21 cellular contexts compared by ENCODE assay signal in the genomic region with DNA sequence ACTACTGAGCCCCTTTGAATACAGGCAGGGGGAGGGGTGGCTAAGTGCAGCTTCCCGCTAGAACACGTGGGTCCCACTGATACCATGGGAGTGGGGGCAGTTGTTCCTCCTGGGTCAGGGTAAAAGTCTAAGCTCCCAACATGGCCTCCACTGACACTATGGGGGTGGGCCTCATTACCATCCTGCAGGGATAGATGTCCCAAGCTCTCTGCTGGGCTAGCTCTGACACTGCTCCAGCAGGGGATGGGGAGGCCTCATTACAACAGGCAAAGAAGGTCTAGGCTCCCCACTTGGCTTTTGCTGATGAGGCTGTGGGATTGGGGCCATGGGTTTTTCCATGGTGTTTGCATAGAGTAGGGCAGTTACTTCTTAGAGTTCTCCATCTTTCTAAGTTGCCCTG. TPM values are rescaled to one million over a fixed set of nuclear protein-coding genes. Genes with fewer than 3 reads are reported as not detected.
DNase-seq lines count a peak whose midpoint lies in the region; ATAC-seq and TF ChIP-seq lines count a peak whose summit lies in the region.
"Had no signal": no experiment of that assay in that cellular context is flagged by ENCODE, and none has a peak within 500 bp of the region (broad histone marks: within the 10 kb centered on the region; RNA-seq: fewer than 3 reads in every experiment).

No MANE protein-coding gene starts in this region.

- H3K4me2 ChIP-seq in PC-3 (ENCODE audit: low read length): no peak overlapping the region

- peaks cover 9% of the 10 kb centered on the region for H3F3A ChIP-seq in PC-3 (ENCODE audit: low read length, unreplicated experiment)

- H3K9me3 Mint-ChIP-seq in CD4-positive, CD25-positive, alpha-beta regulatory T cell: no peaks in the 10 kb centered on the region
- no peaks in the 10 kb centered on the region for H3K9me3 Mint-ChIP-seq in CD8-positive, alpha-beta T cell
- no peaks in the 10 kb centered on the region for H3K9me3 Mint-ChIP-seq in WTC11
- no peaks in the 10 kb centered on the region for H3K9me3 Mint-ChIP-seq in immature natural killer cell
- H3K9me3 Mint-ChIP-seq in nephron progenitor cell: peaks cover 5% of the 10 kb centered on the region

- H3K27me3 ChIP-seq in CD4-positive, CD25-positive, alpha-beta regulatory T cell (ENCODE audit: control insufficient read depth, insufficient read depth, low read length): no peaks in the 10 kb centered on the region
- no peaks in the 10 kb centered on the region for H3K27me3 ChIP-seq in CD8-positive, alpha-beta T cell (ENCODE audit: insufficient read depth, low read length)
- H3K27me3 ChIP-seq in PC-3 (ENCODE audit: low read length): no peaks in the 10 kb centered on the region
- H3K27me3 ChIP-seq: adrenal gland, breast epithelium, tibial nerve had no signal

- peaks cover 13% of the 10 kb centered on the region for H3K4me1 ChIP-seq in CD4-positive, CD25-positive, alpha-beta regulatory T cell (ENCODE audit: control insufficient read depth, insufficient read depth, low read length, poor library complexity, severe bottlenecking)
- H3K4me1 ChIP-seq in CD8-positive, alpha-beta T cell (ENCODE audit: insufficient read depth, low read length): peaks cover 93% of the 10 kb centered on the region
- H3K4me1 ChIP-seq in PC-3 (ENCODE audit: insufficient read depth, low read length): peaks cover 16% of the 10 kb centered on the region
- H3K4me1 ChIP-seq: breast epithelium, prostate gland had no signal

- H3K27ac ChIP-seq in CD4-positive, CD25-positive, alpha-beta regulatory T cell (ENCODE audit: insufficient read depth, low read length, poor library complexity, severe bottlenecking): no peak overlapping the region
- no peak overlapping the region for H3K27ac ChIP-seq in CD8-positive, alpha-beta T cell (ENCODE audit: low read depth, low read length)
- H3K27ac ChIP-seq in PC-3 (ENCODE audit: low read length): no peak overlapping the region
- H3K27ac ChIP-seq: adrenal gland, GM23248, prostate gland, tibial nerve had no signal

- no peaks in the 10 kb centered on the region for H4K20me1 ChIP-seq in PC-3 (ENCODE audit: low read length)

- CTCF ChIA-PET in CD8-positive, alpha-beta T cell (lab: Charles Lee): interaction anchor here (1.1 to 4.9 kb wide), 4 partner anchors 14 to 66 kb away, joined by 3 to 22 read pairs (median 14); partner anchors contain the start of gene STK17A
- CTCF ChIA-PET in WTC11 (lab: Charles Lee) (interaction anchor here (2.2 kb wide), 1 partner anchor 51 kb away, joined by 10 read pairs; the partner anchor contains the start of gene STK17A), PC-3 (lab: Charles Lee) (no interaction called here)

- no peak overlapping the region for H3K4me3 Mint-ChIP-seq in CD4-positive, CD25-positive, alpha-beta regulatory T cell
- no peak overlapping the region for H3K4me3 Mint-ChIP-seq in CD8-positive, alpha-beta T cell
- H3K4me3 Mint-ChIP-seq in WTC11 (no peak overlapping the region), immature natural killer cell (peak overlapping the region; percentile 5 to 69 (median 49)), nephron progenitor cell (no peak overlapping the region)

- H3K4me1 Mint-ChIP-seq in CD4-positive, CD25-positive, alpha-beta regulatory T cell: peaks cover 47 to 85% (median 53%) of the 10 kb centered on the region in 4 donors
- peaks cover 95% of the 10 kb centered on the region for H3K4me1 Mint-ChIP-seq in CD8-positive, alpha-beta T cell (ENCODE audit: low read depth)
- H3K4me1 Mint-ChIP-seq in WTC11 (no peaks in the 10 kb centered on the region), immature natural killer cell (peaks cover 0 to 90% of the 10 kb centered on the region in 2 donors), nephron progenitor cell (peaks cover 5% of the 10 kb centered on the region)

- no peak overlapping the region for H3K9ac ChIP-seq in PC-3 (ENCODE audit: low read length)
- H3K9ac ChIP-seq: GM23248 had no signal

- no peak for TF ChIP-seq CTCF in CD8-positive, alpha-beta T cell (IDR thresholded peaks at IDR 0.05)
- TF ChIP-seq CTCF in WTC11 (IDR thresholded peaks at IDR 0.05) (no peak), PC-3 (conservative IDR thresholded peaks at IDR 0.05; ENCODE audit: low read depth, low read length) (no peak), nephron progenitor cell (IDR thresholded peaks at IDR 0.05) (no peak)

- H3K9me2 ChIP-seq in PC-3 (replicated peaks; ENCODE audit: low read length): no peaks in the 10 kb centered on the region

- no peak for DNase-seq in CD4-positive, CD25-positive, alpha-beta regulatory T cell
- DNase-seq in CD8-positive, alpha-beta T cell: no peak
- DNase-seq in WTC11 (ENCODE audit: low spot score): no peak
- DNase-seq in immature natural killer cell: no peak
- no peak for DNase-seq in PC-3
- no peak for DNase-seq in nephron progenitor cell
- DNase-seq in middle frontal gyrus (ENCODE audit: extremely low spot score, low spot score): no peak
- DNase-seq: adrenal gland; COR-L47; cortex of kidney; EL; GM23248; NCI-H146; NCI-H2171 treated with DMSO at 0.1 percent for 48 hours; NCI-H526 treated with DMSO at 0.1 percent for 48 hours; small intestine; stimulated activated naive CD8-positive, alpha-beta T cell treated with anti-CD3 and anti-CD28 coated beads, Interleukin-15, Interleukin-2, amounts not matched to agents 100 U/mL and 50 U/mL, for 24 hours; T-helper 1 cell had no signal

- H3K27ac Mint-ChIP-seq in CD4-positive, CD25-positive, alpha-beta regulatory T cell: peak overlapping the region in 2 of 3 donors; percentile 60 to 87
- H3K27ac Mint-ChIP-seq in CD8-positive, alpha-beta T cell: peak overlapping the region; percentile 94
- H3K27ac Mint-ChIP-seq in WTC11 (peak overlapping the region; percentile 68), immature natural killer cell (peak overlapping the region in 4 of 6 donors; percentile 91 to 96 (median 92)), nephron progenitor cell (no peak overlapping the region)

- H2AFZ ChIP-seq in PC-3 (ENCODE audit: low read length): no peak overlapping the region
- H2AFZ ChIP-seq: GM23248 had no signal

- POLR2A ChIA-PET in CD8-positive, alpha-beta T cell (lab: Charles Lee): interaction anchor here (2.2 to 5.2 kb wide), 4 partner anchors 11 to 52 kb away, joined by 9 to 27 read pairs (median 14); partner anchors contain the start of gene STK17A
- POLR2A ChIA-PET in WTC11 (lab: Charles Lee): no interaction called here
- POLR2A ChIA-PET in PC-3 (lab: Charles Lee; ENCODE audit: unreplicated experiment): no interaction called here

- peaks cover 58% of the 10 kb centered on the region for H3K36me3 Mint-ChIP-seq in CD4-positive, CD25-positive, alpha-beta regulatory T cell
- peaks cover 90% of the 10 kb centered on the region for H3K36me3 Mint-ChIP-seq in CD8-positive, alpha-beta T cell
- H3K36me3 Mint-ChIP-seq in WTC11: peaks cover 75% of the 10 kb centered on the region
- peaks cover 23 to 61% (median 38%) of the 10 kb centered on the region in 3 donors for H3K36me3 Mint-ChIP-seq in immature natural killer cell
- H3K36me3 Mint-ChIP-seq in nephron progenitor cell (ENCODE audit: low read depth): peaks cover 94% of the 10 kb centered on the region

- ATAC-seq in CD4-positive, CD25-positive, alpha-beta regulatory T cell (ENCODE audit: low read depth in 2 of 2): no peak
- no peak for ATAC-seq in CD8-positive, alpha-beta T cell
- ATAC-seq in WTC11 (no peak), PC-3 (no peak)
- ATAC-seq: stimulated activated naive CD8-positive, alpha-beta T cell treated with anti-CD3 and anti-CD28 coated beads, Interleukin-15, Interleukin-2, amounts not matched to agents 100 U/mL and 50 U/mL, for 24 hours had no signal

- peaks cover 64% of the 10 kb centered on the region for H3K36me3 ChIP-seq in CD4-positive, CD25-positive, alpha-beta regulatory T cell (ENCODE audit: control insufficient read depth, insufficient read depth, low read length)
- H3K36me3 ChIP-seq in CD8-positive, alpha-beta T cell (ENCODE audit: insufficient read depth, low read length): peaks cover 13% of the 10 kb centered on the region
- H3K36me3 ChIP-seq in PC-3 (ENCODE audit: low read depth, low read length): peaks cover 78% of the 10 kb centered on the region
- H3K36me3 ChIP-seq: breast epithelium, prostate gland had no signal

- no peak overlapping the region for H3K4me3 ChIP-seq in CD4-positive, CD25-positive, alpha-beta regulatory T cell (ENCODE audit: low read depth, low read length)
- H3K4me3 ChIP-seq in CD8-positive, alpha-beta T cell (ENCODE audit: low read depth, low read length): no peak overlapping the region
- no peak overlapping the region for H3K4me3 ChIP-seq in PC-3 (ENCODE audit: low read length)
- H3K4me3 ChIP-seq: adrenal gland, breast epithelium, GM23248, prostate gland, tibial nerve had no signal

- BruUV-seq in PC-3 (replicated peaks; lab: Mats Ljungman, UMichigan): no TSS peak

- peaks cover 19% of the 10 kb centered on the region for H3K79me2 ChIP-seq in PC-3 (ENCODE audit: low read length)

- no peaks in the 10 kb centered on the region for H3K9me3 ChIP-seq in CD4-positive, CD25-positive, alpha-beta regulatory T cell (ENCODE audit: control insufficient read depth in 2 of 2, low read length in 2 of 2)
- no peaks in the 10 kb centered on the region for H3K9me3 ChIP-seq in CD8-positive, alpha-beta T cell (ENCODE audit: low read length)
- H3K9me3 ChIP-seq in PC-3 (ENCODE audit: low read length): no peaks in the 10 kb centered on the region
- H3K9me3 ChIP-seq: adrenal gland, breast epithelium, prostate gland, tibial nerve had no signal

- no peaks in the 10 kb centered on the region for H3K27me3 Mint-ChIP-seq in CD4-positive, CD25-positive, alpha-beta regulatory T cell
- no peaks in the 10 kb centered on the region for H3K27me3 Mint-ChIP-seq in CD8-positive, alpha-beta T cell (ENCODE audit: low read depth)
- H3K27me3 Mint-ChIP-seq in WTC11 (ENCODE audit: low read depth): no peaks in the 10 kb centered on the region
- H3K27me3 Mint-ChIP-seq in immature natural killer cell (ENCODE audit: low read depth in 3 of 3): peaks cover 0 to 2% (median 0%) of the 10 kb centered on the region in 3 donors
- no peaks in the 10 kb centered on the region for H3K27me3 Mint-ChIP-seq in nephron progenitor cell (ENCODE audit: low read depth, poor library complexity)

- intact Hi-C loops in CD8-positive, alpha-beta T cell (cut with DNase I, micrococcal nuclease): no loop called here
- intact Hi-C loops in PC-3 (cut with micrococcal nuclease): no loop called here

TF ChIP-seq in WTC11, 78 proteins besides CTCF, POLR2A, EP300 and RAD21 (continues in another document):
- no peak for TF ChIP-seq GTF2I (CRISPR knock-in tag; conservative IDR thresholded peaks at IDR 0.05)

RNA-seq across cellular contexts. Expression of gene STK17A, which starts 51.5 kb away (rescaled TPM):
- total RNA-seq in CD4-positive, CD25-positive, alpha-beta regulatory T cell: 126 TPM
- 100 to 1,000 TPM; 104 to 139 (median 108) TPM for polyA plus RNA-seq in CD4-positive, CD25-positive, alpha-beta regulatory T cell
- total RNA-seq in CD8-positive, alpha-beta T cell: 100 to 1,000 TPM; 301 to 311 TPM
- 12.2 to 17.6 TPM (median 15.1 TPM) in 3 replicates for total RNA-seq in WTC11 (2021)
- polyA plus RNA-seq in immature natural killer cell: 100 to 1,000 TPM; 255 to 300 (median 271) TPM
- 75.4 and 82.5 TPM in 2 replicates for total RNA-seq in PC-3 (2014; rRNA removed)

Comparison
In these comparisons a context has a peak if more than half of its experiments do, and no peak if none do; other contexts are left out.
1. H3K4me3 Mint-ChIP-seq: peak in immature natural killer cell (5 of 5); none in CD4-positive, CD25-positive, alpha-beta regulatory T cell (0 of 4), CD8-positive, alpha-beta T cell (single experiment), WTC11 (single experiment) and nephron progenitor cell (single experiment).